In genomic region chr1:179043266-179043665, GRCh38 we compare ENCODE assay signal across 20 cellular contexts. TPM values are rescaled to one million over a fixed set of nuclear protein-coding genes. Genes with fewer than 3 reads are reported as not detected.
DNase-seq lines count a peak whose midpoint lies in the region; ATAC-seq, FAIRE-seq and TF ChIP-seq lines count a peak whose summit lies in the region.
"Had no signal": no experiment of that assay in that cellular context is flagged by ENCODE, and none has a peak within 500 bp of the region (broad histone marks: within the 10 kb centered on the region; RNA-seq: fewer than 3 reads in every experiment).

No MANE protein-coding gene starts in this region.

- no peak overlapping the region for H3K4me3 ChIP-seq in K562
- no peak overlapping the region for H3K4me3 ChIP-seq in neural progenitor cell
- H3K4me3 ChIP-seq: HAP-1 had no signal

- H3F3A ChIP-seq in neural progenitor cell (ENCODE audit: low read depth): no peaks in the 10 kb centered on the region

- in situ Hi-C loops in K562 (cut with MboI): no loop called here

- WGBS in K562 (ENCODE audit: insufficient coverage, low coverage, missing lambda C conversion rate): 69% methylated on average over 4 of the region's 4 CpGs

- peaks cover 27% of the 10 kb centered on the region for H3K9me3 Mint-ChIP-seq in neural progenitor cell
- H3K9me3 Mint-ChIP-seq: CD4-positive, alpha-beta T cell; HFFc6; IgD-negative memory B cell had no signal

- CTCF ChIA-PET in K562 (lab: Yijun Ruan, JAX; ENCODE audit: low intra/inter-chr PET ratio): no interaction called here

- H3K4me3 Mint-ChIP-seq in neural progenitor cell: no peak overlapping the region
- H3K4me3 Mint-ChIP-seq: B cell; CD4-positive, alpha-beta T cell; HFFc6; IgD-negative memory B cell had no signal

- peaks cover 57% of the 10 kb centered on the region for H3K79me2 ChIP-seq in K562 (ENCODE audit: control insufficient read depth, insufficient read depth, low read length)
- H3K79me2 ChIP-seq in neural progenitor cell (ENCODE audit: low read depth): peaks cover 35% of the 10 kb centered on the region

- H4K20me1 ChIP-seq in K562 (replicated peaks; ENCODE audit: control insufficient read depth, insufficient read depth, low read length): peaks cover 5% of the 10 kb centered on the region
- no peaks in the 10 kb centered on the region for H4K20me1 ChIP-seq in neural progenitor cell (ENCODE audit: low read depth)

- no peaks in the 10 kb centered on the region for H3K9me1 ChIP-seq in K562 (ENCODE audit: control insufficient read depth, insufficient read depth, low read length)

- intact Hi-C loops in K562 (cut with micrococcal nuclease): no loop called here

- BruUV-seq in K562 (replicated peaks; lab: Mats Ljungman, UMichigan): no TSS peak

- H3K9ac ChIP-seq in K562 (ENCODE audit: insufficient read depth in 1 of 2, low read depth in 2 of 2, low read length in 2 of 2): peak overlapping the region in 1 of 2 experiments; percentile 61; a peak in 2 of 4 replicates
- no peak overlapping the region for H3K9ac ChIP-seq in neural progenitor cell

- peaks cover 2% of the 10 kb centered on the region for H3K27me3 Mint-ChIP-seq in neural progenitor cell (ENCODE audit: insufficient read depth, low read depth)
- H3K27me3 Mint-ChIP-seq: B cell; CD4-positive, alpha-beta T cell; IgD-negative memory B cell had no signal

- H3K27me3 ChIP-seq in K562 (ENCODE audit: control insufficient read depth in 2 of 2, insufficient read depth in 2 of 2, low read length in 2 of 2): no peaks in the 10 kb centered on the region
- no peaks in the 10 kb centered on the region for H3K27me3 ChIP-seq in neural progenitor cell

- TF ChIP-seq POLR2A in K562 (conservative IDR thresholded peaks at IDR 0.05): no peak

- peaks cover 37 to 56% of the 10 kb centered on the region in 2 experiments for H3K4me1 ChIP-seq in K562 (replicated peaks in 1 of 2; ENCODE audit: control insufficient read depth in 2 of 2, insufficient read depth in 2 of 2, low read length in 2 of 2)
- peaks cover 9% of the 10 kb centered on the region for H3K4me1 ChIP-seq in neural progenitor cell

- FAIRE-seq in K562 (lab: Jason Lieb, UNC): no peak
- FAIRE-seq: A204.1, G401.6, GM12891 had no signal

- no peak for TF ChIP-seq RAD21 in K562 (CRISPR knock-in tag; conservative IDR thresholded peaks at IDR 0.05 in 1 of 2, IDR thresholded peaks at IDR 0.05 in 1 of 2)

- peaks cover 13% of the 10 kb centered on the region; the same call in 2 of the 3 replicates for H3K36me3 ChIP-seq in K562 (ENCODE audit: control insufficient read depth, insufficient read depth, low read length)
- no peaks in the 10 kb centered on the region for H3K36me3 ChIP-seq in neural progenitor cell
- H3K36me3 ChIP-seq: HAP-1 had no signal

- TF ChIP-seq EP300 in K562 (IDR thresholded peaks at IDR 0.05; ENCODE audit: low read length): no peak

- H3K27ac ChIP-seq in K562 (ENCODE audit: extremely low read depth, low read depth, low read length) (no peak overlapping the region), neural progenitor cell (no peak overlapping the region)

- ATAC-seq in K562: no peak
- ATAC-seq in HG03520 (IDR thresholded peaks at IDR 0.05; ENCODE audit: unreplicated experiment): no peak
- ATAC-seq in HG03025 (IDR thresholded peaks at IDR 0.05; ENCODE audit: low FRiP score, unreplicated experiment): no peak

- POLR2A ChIA-PET in K562 (lab: Yijun Ruan, JAX): interaction anchor here (0.9 to 2.5 kb wide), 4 partner anchors 8 to 16 kb away, joined by 3 to 10 read pairs (median 8); no protein-coding TSS in a partner anchor

- H3K4me2 ChIP-seq in K562 (ENCODE audit: insufficient read depth, low read length) (no peak overlapping the region), neural progenitor cell (no peak overlapping the region)

- peak; percentile 49 for DNase-seq in LHCN-M2 (ENCODE audit: low read depth)
- no peak for DNase-seq in K562 (ENCODE audit: extremely low read depth in 1 of 4, low spot score in 3 of 4)
- DNase-seq in neural progenitor cell (ENCODE audit: low spot score): no peak
- no peak for DNase-seq in NCI-H69 (lab: John Stamatoyannopoulos, UW)
- no peak for DNase-seq in Kasumi-1 (lab: John Stamatoyannopoulos, UW)
- DNase-seq: C1 segment of cervical spinal cord; Calu3; CD4-positive, alpha-beta T cell; DMS79; EL; GOT3; HFFc6 had no signal

- H3K27ac Mint-ChIP-seq in neural progenitor cell: peak overlapping the region; percentile 70
- H3K27ac Mint-ChIP-seq: B cell; CD4-positive, alpha-beta T cell; HFFc6; IgD-negative memory B cell had no signal

- H2AFZ ChIP-seq in K562 (ENCODE audit: low read depth, low read length) (no peak overlapping the region), neural progenitor cell (replicated peaks) (no peak overlapping the region)

- H3K4me1 Mint-ChIP-seq in neural progenitor cell: no peaks in the 10 kb centered on the region

- peaks cover 28% of the 10 kb centered on the region for H3K36me3 Mint-ChIP-seq in neural progenitor cell

- H3K9me3 ChIP-seq in K562 (replicated peaks; ENCODE audit: control insufficient read depth, insufficient read depth, low read depth, low read length): no peaks in the 10 kb centered on the region
- no peaks in the 10 kb centered on the region for H3K9me3 ChIP-seq in neural progenitor cell (ENCODE audit: low read depth)
- H3K9me3 ChIP-seq: HAP-1 had no signal

- TF ChIP-seq CTCF in K562 (IDR thresholded peaks at IDR 0.05 in 2 of 3, conservative IDR thresholded peaks at IDR 0.05 in 1 of 3; ENCODE audit: insufficient read depth in 2 of 3, low read depth in 1 of 3, low read length in 3 of 3) (no peak), neural progenitor cell (IDR thresholded peaks at IDR 0.05) (no peak)

TF ChIP-seq in K562, 482 proteins besides CTCF, POLR2A, EP300 and RAD21 (continues in another document):
- TF ChIP-seq PHF21A (IDR thresholded peaks at IDR 0.05; ENCODE audit: borderline replicate concordance, low read depth) (no peak), DEAF1 (CRISPR knock-in tag; IDR thresholded peaks at IDR 0.05) (no peak), ZNF76 (CRISPR knock-in tag; IDR thresholded peaks at IDR 0.05; ENCODE audit: borderline replicate concordance) (no peak), JUNB (CRISPR knock-in tag; conservative IDR thresholded peaks at IDR 0.05) (no peak)

RNA-seq across cellular contexts. Expression of gene FAM20B, which starts 17.6 kb away (rescaled TPM):
- total RNA-seq in LHCN-M2 (2014; rRNA removed) (34.8 and 37.0 TPM in 2 replicates), K562 (2014; rRNA removed) (28.9 and 32.8 TPM in 2 replicates), K562 (2014; rRNA removed; fragmentation: Illumina TruSeq; extraction: Trizol) (63.8 and 70.0 TPM in 2 replicates), K562 (2015; rRNA removed; fragmentation: Illumina TruSeq; extraction: Trizol) (51.2 and 56.6 TPM in 2 replicates), K562 (2021) (61.3 and 67.5 TPM in 2 replicates), neural progenitor cell (ENCODE audit: low replicate concordance) (29.3 and 33.8 TPM in 2 replicates)
- polyA plus RNA-seq in LHCN-M2 (2012): 13.7 TPM
- total RNA-seq in K562 (2011; cell fraction: chromatin; rRNA removed; ENCODE audit: low replicate concordance): 56.4 and 57.9 TPM in 2 replicates
- 30.9 and 35.8 TPM in 2 replicates for total RNA-seq in K562 (2011; cell fraction: nucleolus; rRNA removed)
- total RNA-seq in K562 (2011; cell fraction: nucleoplasm; rRNA removed): 54.3 and 85.3 TPM in 2 replicates
- polyA plus RNA-seq in K562 (2011; rRNA removed) (45.5 and 47.7 TPM in 2 replicates), K562 (2014; fragmentation: Illumina TruSeq; extraction: Trizol) (37.7 and 42.9 TPM in 2 replicates), K562 (2014; fragmentation: Nextera tagmentation; extraction: Ambion mirVana) (10 to 100 TPM in 1 of 2 experiments, 1 to 10 TPM in 1; 7.2 to 10.7 TPM), K562 (2014; rRNA removed) (25.5 and 29.2 TPM in 2 replicates)
- polyA plus RNA-seq in K562 (2011; cell fraction: cytosol; rRNA removed): 16.7 and 30.0 TPM in 2 replicates
- 16.0 and 22.1 TPM in 2 replicates for polyA plus RNA-seq in K562 (2011; cell fraction: nucleus; rRNA removed)
- 24.4 and 27.6 TPM in 2 replicates for polyA plus RNA-seq in K562 (2012)
- 106 and 108 TPM in 2 replicates for polyA minus RNA-seq in K562 (2011; rRNA and poly(A)+ RNA removed)
- 36.5 and 48.0 TPM in 2 replicates for polyA minus RNA-seq in K562 (2011; cell fraction: cytosol; rRNA and poly(A)+ RNA removed)
- 9.8 and 19.0 TPM in 2 replicates for polyA minus RNA-seq in K562 (2011; cell fraction: nucleus; rRNA and poly(A)+ RNA removed)

RNA-seq across cellular contexts. Expression of gene TOR3A, which starts 38.6 kb away (rescaled TPM):
- total RNA-seq in LHCN-M2 (2014; rRNA removed) (47.1 and 54.6 TPM in 2 replicates), K562 (2014; rRNA removed) (85.5 and 99.4 TPM in 2 replicates), K562 (2014; rRNA removed; fragmentation: Illumina TruSeq; extraction: Trizol) (30.7 and 33.8 TPM in 2 replicates), K562 (2015; rRNA removed; fragmentation: Illumina TruSeq; extraction: Trizol) (38.9 and 39.7 TPM in 2 replicates), K562 (2021) (56.4 and 57.5 TPM in 2 replicates), neural progenitor cell (ENCODE audit: low replicate concordance) (17.3 and 18.2 TPM in 2 replicates)
- polyA plus RNA-seq in LHCN-M2 (2012): 15.5 TPM
- total RNA-seq in K562 (2011; cell fraction: chromatin; rRNA removed; ENCODE audit: low replicate concordance): 35.1 and 99.5 TPM in 2 replicates
- total RNA-seq in K562 (2011; cell fraction: nucleolus; rRNA removed): 118 and 119 TPM in 2 replicates
- total RNA-seq in K562 (2011; cell fraction: nucleoplasm; rRNA removed): 78.9 and 84.8 TPM in 2 replicates
- polyA plus RNA-seq in K562 (2011; rRNA removed) (35.9 and 39.0 TPM in 2 replicates), K562 (2014; fragmentation: Illumina TruSeq; extraction: Trizol) (52.4 and 53.1 TPM in 2 replicates), K562 (2014; fragmentation: Nextera tagmentation; extraction: Ambion mirVana) (10 to 100 TPM in 1 of 2 experiments, 1 to 10 TPM in 1; 7.9 to 13.0 TPM), K562 (2014; rRNA removed) (94.5 and 94.7 TPM in 2 replicates)
- polyA plus RNA-seq in K562 (2011; cell fraction: cytosol; rRNA removed): 46.7 and 101 TPM in 2 replicates
- polyA plus RNA-seq in K562 (2011; cell fraction: nucleus; rRNA removed): 32.1 and 53.1 TPM in 2 replicates
- 40.2 and 44.0 TPM in 2 replicates for polyA plus RNA-seq in K562 (2012)
- polyA minus RNA-seq in K562 (2011; rRNA and poly(A)+ RNA removed): 39.1 and 54.9 TPM in 2 replicates
- polyA minus RNA-seq in K562 (2011; cell fraction: cytosol; rRNA and poly(A)+ RNA removed): 30.2 and 38.8 TPM in 2 replicates
- 23.4 and 26.4 TPM in 2 replicates for polyA minus RNA-seq in K562 (2011; cell fraction: nucleus; rRNA and poly(A)+ RNA removed)
